In genomic region chr7:2873686-2874551, GRCh38 we compare ENCODE assay signal across 8 cellular contexts. TPM values are rescaled to one million over a fixed set of nuclear protein-coding genes. Genes with fewer than 3 reads are reported as not detected.
A peak's percentile ranks its signal among the peaks of the same experiment; 100 is the strongest.
DNase-seq lines count a peak whose midpoint lies in the region; ATAC-seq and TF ChIP-seq lines count a peak whose summit lies in the region.

No MANE protein-coding gene starts in this region.

- CTCF ChIA-PET in CD8-positive, alpha-beta T cell (lab: Charles Lee): interaction anchor here (1.3 to 1.5 kb wide), 2 partner anchors 12 to 14 kb away, joined by 3 to 5 read pairs; no protein-coding TSS in a partner anchor

- POLR2A ChIA-PET in CD8-positive, alpha-beta T cell (lab: Charles Lee): no interaction called here

- H3K36me3 Mint-ChIP-seq in CD8-positive, alpha-beta T cell: no peaks in the 10 kb centered on the region
- no peaks in the 10 kb centered on the region for H3K36me3 Mint-ChIP-seq in activated T-helper 1 cell treated with anti-CD3 and anti-CD28 coated beads, Interleukin-12 subunit alpha, Interleukin-12 subunit beta, Interleukin-2, Interleukin-4 antibody, amounts not matched to agents 30 ng/mL and 10 ng/mL and 1 ng/mL, durations not matched to agents 14 hours and 24 hours and 36 hours (ENCODE audit: low read depth)

- TF ChIP-seq CTCF in CD8-positive, alpha-beta T cell (IDR thresholded peaks at IDR 0.05): no peak
- no peak for TF ChIP-seq CTCF in HFF-Myc (IDR thresholded peaks at IDR 0.05; ENCODE audit: low read depth, low read length, missing control alignments)

- no peak overlapping the region for H3K4me3 ChIP-seq in CD8-positive, alpha-beta T cell (ENCODE audit: low read depth, low read length)
- no peak overlapping the region for H3K4me3 ChIP-seq in HFF-Myc (replicated peaks; ENCODE audit: low read depth, low read length)

- H3K27ac Mint-ChIP-seq in CD8-positive, alpha-beta T cell: peak overlapping the region; percentile 23
- H3K27ac Mint-ChIP-seq in activated T-helper 1 cell treated with anti-CD3 and anti-CD28 coated beads, Interleukin-12 subunit alpha, Interleukin-12 subunit beta, Interleukin-2, Interleukin-4 antibody, amounts not matched to agents 30 ng/mL and 10 ng/mL and 1 ng/mL, durations not matched to agents 14 hours and 24 hours and 36 hours: peak overlapping the region; percentile 79

- H3K27me3 Mint-ChIP-seq in CD8-positive, alpha-beta T cell (ENCODE audit: low read depth): no peaks in the 10 kb centered on the region
- peaks cover 2% of the 10 kb centered on the region for H3K27me3 Mint-ChIP-seq in activated T-helper 1 cell treated with anti-CD3 and anti-CD28 coated beads, Interleukin-12 subunit alpha, Interleukin-12 subunit beta, Interleukin-2, Interleukin-4 antibody, amounts not matched to agents 30 ng/mL and 10 ng/mL and 1 ng/mL, durations not matched to agents 14 hours and 24 hours and 36 hours (ENCODE audit: insufficient read depth)

- H3K4me1 ChIP-seq in CD8-positive, alpha-beta T cell (ENCODE audit: insufficient read depth, low read length): peaks cover 29% of the 10 kb centered on the region

- no peaks in the 10 kb centered on the region for H3K36me3 ChIP-seq in CD8-positive, alpha-beta T cell (ENCODE audit: insufficient read depth, low read length)

- H3K9me3 Mint-ChIP-seq in CD8-positive, alpha-beta T cell: no peaks in the 10 kb centered on the region
- no peaks in the 10 kb centered on the region for H3K9me3 Mint-ChIP-seq in activated T-helper 1 cell treated with anti-CD3 and anti-CD28 coated beads, Interleukin-12 subunit alpha, Interleukin-12 subunit beta, Interleukin-2, Interleukin-4 antibody, amounts not matched to agents 30 ng/mL and 10 ng/mL and 1 ng/mL, durations not matched to agents 14 hours and 24 hours and 36 hours

- ATAC-seq in CD8-positive, alpha-beta T cell: no peak
- ATAC-seq in HG03442 (IDR thresholded peaks at IDR 0.05; ENCODE audit: unreplicated experiment): no peak
- ATAC-seq in HG03097 (IDR thresholded peaks at IDR 0.05; ENCODE audit: low FRiP score, unreplicated experiment): no peak
- no peak for ATAC-seq in HG02678 (IDR thresholded peaks at IDR 0.05; ENCODE audit: unreplicated experiment)
- ATAC-seq in HG03039 (IDR thresholded peaks at IDR 0.05; ENCODE audit: unreplicated experiment): no peak

- no peak for DNase-seq in CD8-positive, alpha-beta T cell
- DNase-seq in HFF-Myc (ENCODE audit: extremely low read depth, low read depth): peak; percentile 91
- no peak for DNase-seq in activated T-helper 1 cell treated with anti-CD3 and anti-CD28 coated beads, Interleukin-12 subunit alpha, Interleukin-12 subunit beta, Interleukin-2, Interleukin-4 antibody, amounts not matched to agents 30 ng/mL and 10 ng/mL and 1 ng/mL, durations not matched to agents 14 hours and 24 hours and 36 hours (ENCODE audit: low spot score)
- peak; percentile 69 for DNase-seq in iPS-NIHi7 (ENCODE audit: extremely low spot score)

- no peak overlapping the region for H3K27ac ChIP-seq in CD8-positive, alpha-beta T cell (ENCODE audit: low read depth, low read length)

- H3K9me3 ChIP-seq in CD8-positive, alpha-beta T cell (ENCODE audit: low read length): no peaks in the 10 kb centered on the region

- intact Hi-C loops in CD8-positive, alpha-beta T cell (cut with DNase I, micrococcal nuclease): no loop called here
- intact Hi-C loops in activated T-helper 1 cell treated with anti-CD3 and anti-CD28 coated beads, Interleukin-12 subunit alpha, Interleukin-12 subunit beta, Interleukin-2, Interleukin-4 antibody, amounts not matched to agents 30 ng/mL and 10 ng/mL and 1 ng/mL, durations not matched to agents 14 hours and 24 hours and 36 hours (cut with micrococcal nuclease): loop anchor here (5.0 kb wide), 1 partner anchor 103 kb away; no protein-coding TSS in a partner anchor

- H3K4me3 Mint-ChIP-seq in CD8-positive, alpha-beta T cell: no peak overlapping the region
- no peak overlapping the region for H3K4me3 Mint-ChIP-seq in activated T-helper 1 cell treated with anti-CD3 and anti-CD28 coated beads, Interleukin-12 subunit alpha, Interleukin-12 subunit beta, Interleukin-2, Interleukin-4 antibody, amounts not matched to agents 30 ng/mL and 10 ng/mL and 1 ng/mL, durations not matched to agents 14 hours and 24 hours and 36 hours

- H3K4me1 Mint-ChIP-seq in CD8-positive, alpha-beta T cell (ENCODE audit: low read depth): peaks cover 45% of the 10 kb centered on the region
- H3K4me1 Mint-ChIP-seq in activated T-helper 1 cell treated with anti-CD3 and anti-CD28 coated beads, Interleukin-12 subunit alpha, Interleukin-12 subunit beta, Interleukin-2, Interleukin-4 antibody, amounts not matched to agents 30 ng/mL and 10 ng/mL and 1 ng/mL, durations not matched to agents 14 hours and 24 hours and 36 hours (ENCODE audit: low read depth): peaks cover 57% of the 10 kb centered on the region

- no peaks in the 10 kb centered on the region for H3K27me3 ChIP-seq in CD8-positive, alpha-beta T cell (ENCODE audit: insufficient read depth, low read length)

RNA-seq across cellular contexts. Expression of gene GNA12, which starts 29.8 kb away (rescaled TPM):
- 10 to 100 TPM; 17.0 to 17.7 TPM for total RNA-seq in CD8-positive, alpha-beta T cell
- total RNA-seq in activated T-helper 1 cell treated with anti-CD3 and anti-CD28 coated beads, Interleukin-12 subunit alpha, Interleukin-12 subunit beta, Interleukin-2, Interleukin-4 antibody, amounts not matched to agents 30 ng/mL and 10 ng/mL and 1 ng/mL, durations not matched to agents 14 hours and 24 hours and 36 hours: 36.3 and 36.4 TPM in 2 replicates

Comparison
In these comparisons a context has a peak if more than half of its experiments do, and no peak if none do; other contexts are left out.
1. DNase-seq: peak in HFF-Myc (single experiment) and iPS-NIHi7 (single experiment); none in CD8-positive, alpha-beta T cell (0 of 7) and activated T-helper 1 cell treated with anti-CD3 and anti-CD28 coated beads, Interleukin-12 subunit alpha, Interleukin-12 subunit beta, Interleukin-2, Interleukin-4 antibody, amounts not matched to agents 30 ng/mL and 10 ng/mL and 1 ng/mL, durations not matched to agents 14 hours and 24 hours and 36 hours (single experiment).